In genomic region chr5:39437469-39437868, GRCh38 we compare ENCODE assay signal across 17 cellular contexts. TPM values are rescaled to one million over a fixed set of nuclear protein-coding genes. Genes with fewer than 3 reads are reported as not detected.
DNase-seq lines count a peak whose midpoint lies in the region; ATAC-seq and TF ChIP-seq lines count a peak whose summit lies in the region.
"Had no signal": no experiment of that assay in that cellular context is flagged by ENCODE, and none has a peak within 500 bp of the region (broad histone marks: within the 10 kb centered on the region; RNA-seq: fewer than 3 reads in every experiment).

No MANE protein-coding gene starts in this region.

- no peak overlapping the region for H3K18ac ChIP-seq in trophoblast cell (ENCODE audit: low read length)

- no peaks in the 10 kb centered on the region for H3K9me3 Mint-ChIP-seq in WTC11
- H3K9me3 Mint-ChIP-seq: stimulated activated naive CD8-positive, alpha-beta T cell treated with anti-CD3 and anti-CD28 coated beads, Interleukin-15, Interleukin-2, amounts not matched to agents 100 ng/mL and 50 ng/mL, for 24 hours; T-helper 1 cell treated with Interleukin-12 subunit alpha and Interleukin-12 subunit beta and Interleukin-4 antibody, amounts not matched to agents 30 μg/mL and 1 μg/mL, for 36 hours had no signal

- no peaks in the 10 kb centered on the region for H3K9me3 ChIP-seq in PC-3 (ENCODE audit: low read length)
- H3K9me3 ChIP-seq in trophoblast cell (ENCODE audit: insufficient read depth, low read depth, low read length): no peaks in the 10 kb centered on the region
- H3K9me3 ChIP-seq: BLaER1 treated with 17β-estradiol and CSF1 and Interleukin-3, amounts not matched to agents 10 nM and 100 nM; esophagus muscularis mucosa; Peyer's patch had no signal

- H3K36me3 ChIP-seq in PC-3 (ENCODE audit: low read depth, low read length): no peaks in the 10 kb centered on the region
- H3K36me3 ChIP-seq in trophoblast cell (ENCODE audit: control insufficient read depth in 1 of 2, insufficient read depth in 2 of 2, low read length in 2 of 2): no peaks in the 10 kb centered on the region
- H3K36me3 ChIP-seq: BLaER1 treated with 17β-estradiol and CSF1 and Interleukin-3, amounts not matched to agents 10 nM and 100 nM; esophagus muscularis mucosa; Peyer's patch had no signal

- no peak for DNase-seq in PC-3
- DNase-seq in iris pigment epithelial cell (ENCODE audit: low read depth): peak; percentile 54
- no peak for DNase-seq in trophoblast cell
- DNase-seq in GM13976 (ENCODE audit: low spot score): no peak
- DNase-seq in NCI-H526 treated with DMSO at 0.1 percent for 48 hours (lab: John Stamatoyannopoulos, UW): no peak
- no peak for DNase-seq in WTC11 (ENCODE audit: low spot score)
- DNase-seq: activated CD4-positive, alpha-beta T cell treated with anti-CD3 and anti-CD28 coated beads, Interleukin-2, amount 50 U/mL, for 48 hours; activated effector memory CD4-positive, alpha-beta T cell treated with Interleukin-2 at 50 U/mL for 16 hours; NCI-H2171; stimulated activated CD4-positive, alpha-beta T cell treated with anti-CD3 and anti-CD28 coated beads, Interleukin-4, amount 100 ng/mL, for 1 hour had no signal

- no peak overlapping the region for H3K27ac ChIP-seq in PC-3 (ENCODE audit: low read length)
- no peak overlapping the region for H3K27ac ChIP-seq in trophoblast cell (ENCODE audit: low read depth, low read length)
- H3K27ac ChIP-seq: BLaER1 treated with 17β-estradiol and CSF1 and Interleukin-3, amounts not matched to agents 10 nM and 100 nM; esophagus muscularis mucosa had no signal

- ATAC-seq in GM19324 (IDR thresholded peaks at IDR 0.05; ENCODE audit: low FRiP score, unreplicated experiment) (peak; percentile 74), PC-3 (no peak), HG03520 (IDR thresholded peaks at IDR 0.05; ENCODE audit: unreplicated experiment) (no peak), WTC11 (no peak)

- no peaks in the 10 kb centered on the region for H3K36me3 Mint-ChIP-seq in WTC11

- no peak overlapping the region for H4K91ac ChIP-seq in trophoblast cell (ENCODE audit: low read depth, low read length)

- H3K9ac ChIP-seq in PC-3 (ENCODE audit: low read length): no peak overlapping the region
- H3K9ac ChIP-seq in trophoblast cell (ENCODE audit: low read length): no peak overlapping the region
- H3K9ac ChIP-seq: BLaER1 treated with 17β-estradiol and CSF1 and Interleukin-3, amounts not matched to agents 10 nM and 100 nM had no signal

- no peak overlapping the region for H3K27ac Mint-ChIP-seq in WTC11
- H3K27ac Mint-ChIP-seq: stimulated activated naive CD8-positive, alpha-beta T cell treated with anti-CD3 and anti-CD28 coated beads, Interleukin-15, Interleukin-2, amounts not matched to agents 100 ng/mL and 50 ng/mL, for 24 hours; T-helper 1 cell treated with Interleukin-12 subunit alpha and Interleukin-12 subunit beta and Interleukin-4 antibody, amounts not matched to agents 30 μg/mL and 1 μg/mL, for 36 hours had no signal

- H3K9me2 ChIP-seq in PC-3 (replicated peaks; ENCODE audit: low read length): no peaks in the 10 kb centered on the region

- no peak overlapping the region for H4K8ac ChIP-seq in trophoblast cell (ENCODE audit: low read depth, low read length)

- intact Hi-C loops in PC-3 (cut with micrococcal nuclease): no loop called here

- H2BK5ac ChIP-seq in trophoblast cell (ENCODE audit: low read depth, low read length, poor library complexity): no peak overlapping the region

- H2AFZ ChIP-seq in PC-3 (ENCODE audit: low read length) (peak overlapping the region; percentile 4; the same call in 1 of the 2 replicates), trophoblast cell (ENCODE audit: insufficient read depth, low read length, poor library complexity) (no peak overlapping the region)

- H2BK12ac ChIP-seq in trophoblast cell (ENCODE audit: low read length): no peak overlapping the region

- no peak overlapping the region for H3K4ac ChIP-seq in trophoblast cell (ENCODE audit: low read depth, low read length)

- H3K79me1 ChIP-seq in trophoblast cell (ENCODE audit: low read length): no peaks in the 10 kb centered on the region

- POLR2A ChIA-PET in PC-3 (lab: Charles Lee; ENCODE audit: unreplicated experiment): interaction anchor here (0.5 kb wide), 1 partner anchor 513 kb away, joined by 3 read pairs; no protein-coding TSS in a partner anchor
- POLR2A ChIA-PET in WTC11 (lab: Charles Lee): interaction anchor here (0.7 to 1.0 kb wide), 2 partner anchors 13 to 46 kb away, joined by 3 read pairs; partner anchors contain the start of gene DAB2

- no peak for TF ChIP-seq CTCF in PC-3 (conservative IDR thresholded peaks at IDR 0.05; ENCODE audit: low read depth, low read length)
- no peak for TF ChIP-seq CTCF in GM13976 (IDR thresholded peaks at IDR 0.05; ENCODE audit: borderline replicate concordance, control extremely low read depth, extremely low read depth, insufficient read depth, missing control alignments)
- TF ChIP-seq CTCF in WTC11 (IDR thresholded peaks at IDR 0.05): no peak

- in situ Hi-C loops in GM13976 (cut with MboI; ENCODE audit: low sequenced_read_pairs, unreplicated experiment): no loop called here

- H3K23ac ChIP-seq in trophoblast cell (ENCODE audit: low read length): no peak overlapping the region

- H3K4me2 ChIP-seq in PC-3 (ENCODE audit: low read length) (no peak overlapping the region), trophoblast cell (ENCODE audit: low read length) (peak overlapping the region; percentile 30)

- no peaks in the 10 kb centered on the region for H3K79me2 ChIP-seq in PC-3 (ENCODE audit: low read length)
- H3K79me2 ChIP-seq in trophoblast cell (ENCODE audit: control insufficient read depth, insufficient read depth, low read length, poor library complexity): no peaks in the 10 kb centered on the region

- no peak overlapping the region for H3K4me3 Mint-ChIP-seq in WTC11
- H3K4me3 Mint-ChIP-seq: stimulated activated naive CD8-positive, alpha-beta T cell treated with anti-CD3 and anti-CD28 coated beads, Interleukin-15, Interleukin-2, amounts not matched to agents 100 ng/mL and 50 ng/mL, for 24 hours; T-helper 1 cell treated with Interleukin-12 subunit alpha and Interleukin-12 subunit beta and Interleukin-4 antibody, amounts not matched to agents 30 μg/mL and 1 μg/mL, for 36 hours had no signal

- no peaks in the 10 kb centered on the region for H3K4me1 ChIP-seq in PC-3 (ENCODE audit: insufficient read depth, low read length)
- H3K4me1 ChIP-seq in trophoblast cell (ENCODE audit: control insufficient read depth in 1 of 2, insufficient read depth in 2 of 2, low read length in 2 of 2): peaks cover 0 to 2% of the 10 kb centered on the region in 2 experiments

- no peak overlapping the region for H2BK120ac ChIP-seq in trophoblast cell (ENCODE audit: insufficient read depth, low read length, poor library complexity)

- no CpG with 5 or more reads among the region's 1 CpG for WGBS in trophoblast cell (ENCODE audit: extremely low coverage, insufficient coverage, insufficient read length)

- H3K27me3 Mint-ChIP-seq in WTC11 (ENCODE audit: low read depth): no peaks in the 10 kb centered on the region

- H3K4me3 ChIP-seq in PC-3 (ENCODE audit: low read length) (no peak overlapping the region), trophoblast cell (ENCODE audit: low read depth, low read length) (no peak overlapping the region)
- H3K4me3 ChIP-seq: BLaER1 treated with 17β-estradiol and CSF1 and Interleukin-3, amounts not matched to agents 10 nM and 100 nM; esophagus muscularis mucosa; Peyer's patch had no signal

- H4K12ac ChIP-seq in trophoblast cell (ENCODE audit: low read depth, low read length): no peak overlapping the region

- no peaks in the 10 kb centered on the region for H3K4me1 Mint-ChIP-seq in WTC11

- BruUV-seq in PC-3 (replicated peaks; lab: Mats Ljungman, UMichigan): no TSS peak

- CTCF ChIA-PET in PC-3 (lab: Charles Lee) (no interaction called here), WTC11 (lab: Charles Lee) (interaction anchor here (0.9 kb wide), 1 partner anchor 13 kb away, joined by 6 read pairs; the partner anchor contains the start of gene DAB2)

- no peak overlapping the region for H2AK5ac ChIP-seq in trophoblast cell (ENCODE audit: low read length)

- no peaks in the 10 kb centered on the region for H3F3A ChIP-seq in PC-3 (ENCODE audit: low read length, unreplicated experiment)

- no peaks in the 10 kb centered on the region for H3K27me3 ChIP-seq in PC-3 (ENCODE audit: low read length)
- no peaks in the 10 kb centered on the region for H3K27me3 ChIP-seq in trophoblast cell (ENCODE audit: insufficient read depth, low read length)
- H3K27me3 ChIP-seq: BLaER1 treated with 17β-estradiol and CSF1 and Interleukin-3, amounts not matched to agents 10 nM and 100 nM; esophagus muscularis mucosa; Peyer's patch had no signal

- H4K20me1 ChIP-seq in PC-3 (ENCODE audit: low read length): no peaks in the 10 kb centered on the region
- H4K20me1 ChIP-seq: BLaER1 treated with 17β-estradiol and CSF1 and Interleukin-3, amounts not matched to agents 10 nM and 100 nM had no signal

- H3K14ac ChIP-seq in trophoblast cell (ENCODE audit: low read length): no peak overlapping the region

TF ChIP-seq in WTC11, 78 proteins besides CTCF, POLR2A, EP300 and RAD21 (continues in another document):
- TF ChIP-seq ZNF423 (CRISPR knock-in tag; IDR thresholded peaks at IDR 0.05) (no peak), ZBTB21 (CRISPR knock-in tag; IDR thresholded peaks at IDR 0.05; ENCODE audit: borderline replicate concordance) (no peak), ELF4 (CRISPR knock-in tag; IDR thresholded peaks at IDR 0.05; ENCODE audit: low read depth) (no peak), ZNF263 (CRISPR knock-in tag; IDR thresholded peaks at IDR 0.05; ENCODE audit: low read depth) (no peak), ESRRA (CRISPR knock-in tag; IDR thresholded peaks at IDR 0.05; ENCODE audit: borderline replicate concordance) (no peak), FOXP1 (CRISPR knock-in tag; IDR thresholded peaks at IDR 0.05; ENCODE audit: borderline replicate concordance) (no peak), OVOL2 (CRISPR knock-in tag; IDR thresholded peaks at IDR 0.05; ENCODE audit: borderline replicate concordance) (no peak), HMGXB4 (CRISPR knock-in tag; IDR thresholded peaks at IDR 0.05) (no peak), ZNF396 (CRISPR knock-in tag; IDR thresholded peaks at IDR 0.05; ENCODE audit: borderline replicate concordance) (no peak)

RNA-seq across cellular contexts. Expression of gene DAB2, which starts 12.7 kb away (rescaled TPM):
- total RNA-seq in PC-3 (2014; rRNA removed) (11.8 and 14.1 TPM in 2 replicates), WTC11 (2021) (3.8 to 7.2 TPM (median 3.9 TPM) in 3 replicates)
- polyA plus RNA-seq in trophoblast cell (2013): 100 TPM in 2 replicates
